19 cellular contexts compared by ENCODE assay signal in genomic region chr5:67400752-67401151, GRCh38.
DNase-seq lines count a peak whose midpoint lies in the region; ATAC-seq and TF ChIP-seq lines count a peak whose summit lies in the region.
"Had no signal": no experiment of that assay in that cellular context is flagged by ENCODE, and none has a peak within 500 bp of the region (broad histone marks: within the 10 kb centered on the region; RNA-seq: fewer than 3 reads in every experiment).

No MANE protein-coding gene starts in this region.

- DNase-seq in Right ventricle myocardium superior = no peak
- no peak for DNase-seq in right cardiac atrium
- peak; percentile 22 for DNase-seq in NCI-H748 (lab: John Stamatoyannopoulos, UW; ENCODE audit: unreplicated experiment)
- DNase-seq in iris pigment epithelial cell (ENCODE audit: low read depth) = peak; percentile 22
- DNase-seq in medulla oblongata (ENCODE audit: extremely low spot score) = no peak
- no peak for DNase-seq in omental fat pad (ENCODE audit: low spot score)
- no peak for DNase-seq in sigmoid colon
- DNase-seq: Calu3; CD4-positive, alpha-beta T cell; DND-41; H9; NCI-H187; NCI-H446; NCI-H774; SHP77; SK-N-SH had no signal

- H3K4me3 ChIP-seq in right cardiac atrium (ENCODE audit: low read length) (no peak overlapping the region), sigmoid colon (no peak overlapping the region)
- H3K4me3 ChIP-seq: A549 had no signal

- no peaks in the 10 kb centered on the region for H3K36me3 ChIP-seq in sigmoid colon

- no peak for TF ChIP-seq EP300 in sigmoid colon (IDR thresholded peaks at IDR 0.05)

- H3K27me3 ChIP-seq in right cardiac atrium (ENCODE audit: control insufficient read depth, insufficient read depth) (no peaks in the 10 kb centered on the region), sigmoid colon (no peaks in the 10 kb centered on the region)

- intact Hi-C loops in Right ventricle myocardium superior (cut with DNase I) = no loop called here
- intact Hi-C loops in right cardiac atrium (cut with DNase I) = no loop called here
- intact Hi-C loops in sigmoid colon (cut with DNase I) = no loop called here

- peak; percentile 62 for ATAC-seq in Right ventricle myocardium superior (ENCODE audit: poor library complexity)
- ATAC-seq in right cardiac atrium = no peak
- ATAC-seq in omental fat pad (ENCODE audit: low FRiP score) = no peak
- ATAC-seq: A549 had no signal

- TF ChIP-seq CTCF in omental fat pad (IDR thresholded peaks at IDR 0.05) (no peak), sigmoid colon (IDR thresholded peaks at IDR 0.05) (no peak)

- H3K27ac ChIP-seq in right cardiac atrium (ENCODE audit: low read length) (no peak overlapping the region), sigmoid colon (no peak overlapping the region)
- H3K27ac ChIP-seq: A549, HL-60, KMS-11 had no signal

- H3K9me3 ChIP-seq in right cardiac atrium (ENCODE audit: control insufficient read depth, low read length) (no peaks in the 10 kb centered on the region), sigmoid colon (no peaks in the 10 kb centered on the region)
- H3K9me3 ChIP-seq: A549, SK-N-SH had no signal

- no peaks in the 10 kb centered on the region for H3K4me1 ChIP-seq in right cardiac atrium (ENCODE audit: control insufficient read depth, insufficient read depth, low read length)
- peaks cover 0 to 5% (median 0%) of the 10 kb centered on the region in 4 donors for H3K4me1 ChIP-seq in sigmoid colon

- 48% methylated on average over 3 of the region's 3 CpGs for WGBS in right cardiac atrium
- WGBS in sigmoid colon, 2 donors = 82 to 95% methylated on average over 3 of the region's 3 CpGs

- no peak for TF ChIP-seq POLR2A in sigmoid colon (IDR thresholded peaks at IDR 0.05)

Comparison
In these comparisons a context has a peak if more than half of its experiments do, and no peak if none do; other contexts are left out.
1. DNase-seq: peak in NCI-H748 (single experiment) and iris pigment epithelial cell (single experiment); none in Right ventricle myocardium superior (single experiment), right cardiac atrium (0 of 3), medulla oblongata (single experiment), omental fat pad (single experiment) and sigmoid colon (single experiment).